ENCODE assay signal across 8 cellular contexts in genomic region chr2:113755690-113756063, GRCh38. TPM values are rescaled to one million over a fixed set of nuclear protein-coding genes. Genes with fewer than 3 reads are reported as not detected.
DNase-seq lines count a peak whose midpoint lies in the region; ATAC-seq lines count a peak whose summit lies in the region.

No MANE protein-coding gene starts in this region.

- DNase-seq in activated T-cell treated with anti-CD3 and anti-CD28 coated beads, Interleukin-2, amount 50 U/mL, for 24 hours, result no peak
- DNase-seq in activated T-cell treated with anti-CD3 and anti-CD28 coated beads, Interleukin-2, amount 50 U/mL, for 1 hour, result no peak
- DNase-seq in OCI-M1 (lab: John Stamatoyannopoulos, UW) (peak; percentile 74), NK-92 (lab: John Stamatoyannopoulos, UW; ENCODE audit: unreplicated experiment) (no peak)
- DNase-seq in stimulated activated CD4-positive, alpha-beta T cell treated with anti-CD3 and anti-CD28 coated beads, Interleukin-4, amount 100 ng/mL, for 1 hour, result no peak

- H3K4me1 Mint-ChIP-seq in activated T-cell treated with anti-CD3 and anti-CD28 coated beads, Interleukin-2, amount 50 U/mL, for 24 hours (ENCODE audit: low read depth), result peaks cover 33% of the 10 kb centered on the region

- H3K4me3 ChIP-seq in ectodermal cell (ENCODE audit: insufficient read depth, low read depth, low read length), result peak overlapping the region; percentile 99
- peak overlapping the region; percentile 56 for H3K4me3 ChIP-seq in mucosa of stomach (ENCODE audit: low read length)

- no peaks in the 10 kb centered on the region for H3K27me3 ChIP-seq in ectodermal cell (ENCODE audit: control insufficient read depth, insufficient read depth, low read length, poor library complexity, severe bottlenecking)
- no peaks in the 10 kb centered on the region for H3K27me3 ChIP-seq in mucosa of stomach (ENCODE audit: control insufficient read depth, insufficient read depth, low read length)

- H3K36me3 ChIP-seq in ectodermal cell (ENCODE audit: control insufficient read depth, insufficient read depth, low read length) (peaks cover 5% of the 10 kb centered on the region), mucosa of stomach (ENCODE audit: control insufficient read depth, insufficient read depth, low read length) (peaks cover 4% of the 10 kb centered on the region)

- H3K36me3 Mint-ChIP-seq in activated T-cell treated with anti-CD3 and anti-CD28 coated beads, Interleukin-2, amount 50 U/mL, for 24 hours (ENCODE audit: low read depth), result peaks cover 38% of the 10 kb centered on the region

- 2 to 5% methylated on average over 7 to 9 of the region's 9 CpGs for WGBS in ectodermal cell, 2 experiments

- no peaks in the 10 kb centered on the region for H3K4me1 ChIP-seq in ectodermal cell (ENCODE audit: control insufficient read depth, insufficient read depth, low read length)
- peaks cover 5% of the 10 kb centered on the region for H3K4me1 ChIP-seq in mucosa of stomach (ENCODE audit: control insufficient read depth, insufficient read depth, low read length)

- peak overlapping the region; percentile 99 for H3K27ac Mint-ChIP-seq in activated T-cell treated with anti-CD3 and anti-CD28 coated beads, Interleukin-2, amount 50 U/mL, for 24 hours

- H3K9ac ChIP-seq in mucosa of stomach (ENCODE audit: low read length), result peak overlapping the region; percentile 98

- no peak overlapping the region for H3K27ac ChIP-seq in ectodermal cell (ENCODE audit: insufficient read depth, low read depth, low read length, poor library complexity, severe bottlenecking)

- H3K27me3 Mint-ChIP-seq in activated T-cell treated with anti-CD3 and anti-CD28 coated beads, Interleukin-2, amount 50 U/mL, for 24 hours, result no peaks in the 10 kb centered on the region

- peak overlapping the region; percentile 91 for H3K4me3 Mint-ChIP-seq in activated T-cell treated with anti-CD3 and anti-CD28 coated beads, Interleukin-2, amount 50 U/mL, for 24 hours

- no peak for ATAC-seq in GM21381 (IDR thresholded peaks at IDR 0.05; ENCODE audit: unreplicated experiment)

- no peaks in the 10 kb centered on the region for H3K9me3 Mint-ChIP-seq in activated T-cell treated with anti-CD3 and anti-CD28 coated beads, Interleukin-2, amount 50 U/mL, for 24 hours

- H3K9me3 ChIP-seq in ectodermal cell (ENCODE audit: control insufficient read depth, low read length) (no peaks in the 10 kb centered on the region), mucosa of stomach (ENCODE audit: control insufficient read depth, low read length) (no peaks in the 10 kb centered on the region)

RNA-seq across cellular contexts. Expression of gene SLC35F5, which starts 0.8 kb away (rescaled TPM):
- 30.1 TPM for polyA plus RNA-seq in ectodermal cell (2013, experiment 1 of 4)
- 39.8 TPM for polyA plus RNA-seq in ectodermal cell (2013, experiment 2 of 4)
- polyA plus RNA-seq in ectodermal cell (2013, experiment 3 of 4), result 28.8 TPM
- 29.2 TPM for polyA plus RNA-seq in ectodermal cell (2013, experiment 4 of 4)
